In genomic region chrX:63932907-63933306, GRCh38 we compare ENCODE assay signal across 35 cellular contexts.
DNase-seq lines count a peak whose midpoint lies in the region; ATAC-seq, FAIRE-seq and TF ChIP-seq lines count a peak whose summit lies in the region.
"Had no signal": no experiment of that assay in that cellular context is flagged by ENCODE, and none has a peak within 500 bp of the region (broad histone marks: within the 10 kb centered on the region; RNA-seq: fewer than 3 reads in every experiment).

No MANE protein-coding gene starts in this region.

- 99% methylated on average over 10 of the region's 10 CpGs; no CpG with 5 or more reads in 1 of the 2 experiments for WGBS in H1 (ENCODE audit: extremely low coverage in 1 of 2, insufficient coverage in 1 of 2, insufficient read length in 1 of 2, insufficient replicate concordance in 2 of 2, low coverage in 1 of 2, low lambda C conversion rate in 2 of 2, missing lambda C conversion rate in 1 of 2), 2 experiments
- no CpG with 5 or more reads among the region's 10 CpGs for WGBS in neuronal stem cell (ENCODE audit: extremely low coverage in 2 of 2, insufficient read length in 2 of 2, insufficient replicate concordance in 1 of 2), 2 donors
- WGBS in spleen, 5 donors, result 87 to 97% (median 92%) methylated on average over 3 to 10 of the region's 10 CpGs

- TF ChIP-seq RAD21 in H1 (IDR thresholded peaks at IDR 0.05 in 1 of 2, conservative IDR thresholded peaks at IDR 0.05 in 1 of 2; ENCODE audit: low read depth in 2 of 2, low read length in 2 of 2), result no peak

- H3K36me3 ChIP-seq in H1 (ENCODE audit: control insufficient read depth in 2 of 4, insufficient read depth in 4 of 4, low read length in 3 of 4), result no peaks in the 10 kb centered on the region
- no peaks in the 10 kb centered on the region for H3K36me3 ChIP-seq in neuronal stem cell (replicated peaks in 1 of 2; ENCODE audit: control insufficient read depth in 2 of 2, insufficient read depth in 2 of 2, low read length in 2 of 2)
- no peaks in the 10 kb centered on the region for H3K36me3 ChIP-seq in spleen
- H3K36me3 ChIP-seq: BE2C; BLaER1; BLaER1 treated with 17β-estradiol and CSF1 and Interleukin-3, amounts not matched to agents 10 nM and 100 nM had no signal

- H3K27me3 Mint-ChIP-seq in nephron progenitor cell (ENCODE audit: low read depth, poor library complexity), result no peaks in the 10 kb centered on the region
- no peaks in the 10 kb centered on the region for H3K27me3 Mint-ChIP-seq in activated T-helper 1 cell treated with anti-CD3 and anti-CD28 coated beads, Interleukin-12 subunit alpha, Interleukin-12 subunit beta, Interleukin-2, Interleukin-4 antibody, amounts not matched to agents 30 ng/mL and 10 ng/mL and 1 ng/mL, durations not matched to agents 14 hours and 24 hours and 36 hours (ENCODE audit: insufficient read depth)
- H3K27me3 Mint-ChIP-seq: B cell; CD4-positive, alpha-beta memory T cell; CD4-positive, alpha-beta T cell; CD4-positive, CD25-positive, alpha-beta regulatory T cell had no signal

- H3K27ac ChIP-seq in H1 (ENCODE audit: low read depth, low read length) (no peak overlapping the region), neuronal stem cell (replicated peaks; ENCODE audit: low read length) (no peak overlapping the region), spleen (no peak overlapping the region)
- H3K27ac ChIP-seq: 22Rv1; A549; BLaER1; BLaER1 treated with 17β-estradiol and CSF1 and Interleukin-3, amounts not matched to agents 10 nM and 100 nM; C4-2B had no signal

- no peak overlapping the region for H2AK5ac ChIP-seq in H1 (ENCODE audit: low read depth, low read length)
- H2AK5ac ChIP-seq in neuronal stem cell (ENCODE audit: low read depth, low read length), result no peak overlapping the region

- H2BK12ac ChIP-seq in H1 (ENCODE audit: low read depth, low read length), result no peak overlapping the region
- no peak overlapping the region for H2BK12ac ChIP-seq in neuronal stem cell (ENCODE audit: low read length)

- no peak for TF ChIP-seq POLR2A in H1 (IDR thresholded peaks at IDR 0.05; ENCODE audit: control extremely low read depth in 1 of 2, low read depth in 2 of 2, low read length in 2 of 2)
- TF ChIP-seq POLR2A in spleen (IDR thresholded peaks at IDR 0.05), result no peak

- H3K4me1 ChIP-seq in H1 (replicated peaks in 1 of 4; ENCODE audit: control insufficient read depth in 3 of 4, insufficient read depth in 4 of 4, low read length in 3 of 4) (peaks cover 0 to 6% (median 0%) of the 10 kb centered on the region in 4 experiments; a peak in 2 of 7 replicates), neuronal stem cell (ENCODE audit: control insufficient read depth in 2 of 2, insufficient read depth in 1 of 2, low read depth in 1 of 2, low read length in 2 of 2) (peaks cover 0 to 2% of the 10 kb centered on the region in 2 donors), spleen (no peaks in the 10 kb centered on the region)
- H3K4me1 ChIP-seq: A549; BE2C; BLaER1; BLaER1 treated with 17β-estradiol and CSF1 and Interleukin-3, amounts not matched to agents 10 nM and 100 nM; Caco-2 had no signal

- peaks cover 5% of the 10 kb centered on the region for H3K4me1 Mint-ChIP-seq in nephron progenitor cell
- no peaks in the 10 kb centered on the region for H3K4me1 Mint-ChIP-seq in activated T-helper 1 cell treated with anti-CD3 and anti-CD28 coated beads, Interleukin-12 subunit alpha, Interleukin-12 subunit beta, Interleukin-2, Interleukin-4 antibody, amounts not matched to agents 30 ng/mL and 10 ng/mL and 1 ng/mL, durations not matched to agents 14 hours and 24 hours and 36 hours (ENCODE audit: low read depth)
- H3K4me1 Mint-ChIP-seq: B cell; CD14-positive monocyte; CD4-positive, alpha-beta memory T cell; CD4-positive, CD25-positive, alpha-beta regulatory T cell; CD8-positive, alpha-beta memory T cell had no signal

- H3K9ac ChIP-seq in H1 (replicated peaks in 1 of 4; ENCODE audit: extremely low read depth in 1 of 4, low read depth in 3 of 4, low read length in 3 of 4), result no peak overlapping the region
- H3K9ac ChIP-seq in neuronal stem cell (ENCODE audit: low read depth, low read length, poor library complexity), result no peak overlapping the region
- H3K9ac ChIP-seq: BLaER1; BLaER1 treated with 17β-estradiol and CSF1 and Interleukin-3, amounts not matched to agents 10 nM and 100 nM had no signal

- H3K18ac ChIP-seq in H1 (ENCODE audit: extremely low read depth, low read length), result no peak overlapping the region
- no peak overlapping the region for H3K18ac ChIP-seq in neuronal stem cell (ENCODE audit: low read length)

- H2AFZ ChIP-seq in H1 (ENCODE audit: low read length) (no peak overlapping the region), neuronal stem cell (ENCODE audit: low read length) (no peak overlapping the region)

- H3K27ac Mint-ChIP-seq in nephron progenitor cell, result no peak overlapping the region
- H3K27ac Mint-ChIP-seq in activated T-helper 1 cell treated with anti-CD3 and anti-CD28 coated beads, Interleukin-12 subunit alpha, Interleukin-12 subunit beta, Interleukin-2, Interleukin-4 antibody, amounts not matched to agents 30 ng/mL and 10 ng/mL and 1 ng/mL, durations not matched to agents 14 hours and 24 hours and 36 hours, result no peak overlapping the region
- H3K27ac Mint-ChIP-seq: B cell; CD14-positive monocyte; CD4-positive, alpha-beta memory T cell; CD4-positive, alpha-beta T cell; CD4-positive, CD25-positive, alpha-beta regulatory T cell; CD8-positive, alpha-beta memory T cell; CD8-positive, alpha-beta T cell had no signal

- H3K23me2 ChIP-seq in H1 (ENCODE audit: low read depth, low read length), result no peaks in the 10 kb centered on the region

- no peaks in the 10 kb centered on the region for H4K20me1 ChIP-seq in H1 (replicated peaks in 1 of 2; ENCODE audit: control insufficient read depth in 1 of 2, insufficient read depth in 2 of 2, low read length in 2 of 2)
- H4K20me1 ChIP-seq: BLaER1; BLaER1 treated with 17β-estradiol and CSF1 and Interleukin-3, amounts not matched to agents 10 nM and 100 nM had no signal

- POLR2A ChIA-PET in H1 (lab: Charles Lee; ENCODE audit: partially characterized antibody), result no interaction called here

- no peak for DNase-seq in H1 (ENCODE audit: low read depth in 1 of 2, low spot score in 2 of 2)
- no peak for DNase-seq in neuronal stem cell (ENCODE audit: low spot score)
- peak; percentile 58 for DNase-seq in spleen
- DNase-seq in nephron progenitor cell, result no peak
- no peak for DNase-seq in activated T-helper 1 cell treated with anti-CD3 and anti-CD28 coated beads, Interleukin-12 subunit alpha, Interleukin-12 subunit beta, Interleukin-2, Interleukin-4 antibody, amounts not matched to agents 30 ng/mL and 10 ng/mL and 1 ng/mL, durations not matched to agents 14 hours and 24 hours and 36 hours (ENCODE audit: low spot score)
- DNase-seq: 8988T; ACHN; AML-193; BE2C; C1 segment of cervical spinal cord; Caco-2; Calu3; CD4-positive, alpha-beta memory T cell; CD4-positive, alpha-beta T cell; CD4-positive, CD25-positive, alpha-beta regulatory T cell; CD8-positive, alpha-beta memory T cell; CD8-positive, alpha-beta T cell; COR-L47; DMS 273 treated with DMSO at 0.1 percent for 48 hours; DMS153; DMS53; DMS79; DMS79 treated with DMSO at 0.1 percent for 48 hours; DND-41; EL had no signal

- no peaks in the 10 kb centered on the region for H3K79me2 ChIP-seq in H1 (ENCODE audit: control insufficient read depth in 1 of 2, insufficient read depth in 2 of 2, low read length in 2 of 2)

- no peak overlapping the region for H2BK5ac ChIP-seq in H1 (ENCODE audit: low read depth, low read length)
- peak overlapping the region; percentile 39 for H2BK5ac ChIP-seq in neuronal stem cell (ENCODE audit: low read length)

- H4K91ac ChIP-seq in H1 (replicated peaks; ENCODE audit: insufficient read length, low read length) (peak overlapping the region; percentile 65), neuronal stem cell (ENCODE audit: low read depth, low read length, poor library complexity) (no peak overlapping the region)

- H3K23ac ChIP-seq in H1 (ENCODE audit: insufficient read length) (no peak overlapping the region), neuronal stem cell (ENCODE audit: low read depth, low read length, poor library complexity) (no peak overlapping the region)

- H3K14ac ChIP-seq in H1 (ENCODE audit: insufficient read length) (no peak overlapping the region), neuronal stem cell (ENCODE audit: low read length) (no peak overlapping the region)

- H3K4me3 Mint-ChIP-seq in nephron progenitor cell, result no peak overlapping the region
- no peak overlapping the region for H3K4me3 Mint-ChIP-seq in activated T-helper 1 cell treated with anti-CD3 and anti-CD28 coated beads, Interleukin-12 subunit alpha, Interleukin-12 subunit beta, Interleukin-2, Interleukin-4 antibody, amounts not matched to agents 30 ng/mL and 10 ng/mL and 1 ng/mL, durations not matched to agents 14 hours and 24 hours and 36 hours
- H3K4me3 Mint-ChIP-seq: B cell; CD14-positive monocyte; CD4-positive, alpha-beta memory T cell; CD4-positive, alpha-beta T cell; CD4-positive, CD25-positive, alpha-beta regulatory T cell; CD8-positive, alpha-beta memory T cell; CD8-positive, alpha-beta T cell had no signal

- H3K79me1 ChIP-seq in H1 (ENCODE audit: low read depth, low read length), result no peaks in the 10 kb centered on the region
- no peaks in the 10 kb centered on the region for H3K79me1 ChIP-seq in neuronal stem cell (ENCODE audit: low read depth, low read length)

- TF ChIP-seq CTCF in H1 (IDR thresholded peaks at IDR 0.05; ENCODE audit: control extremely low read depth in 1 of 3, insufficient read depth in 1 of 3, low read depth in 1 of 3, low read length in 3 of 3) (no peak), spleen (IDR thresholded peaks at IDR 0.05 in 8 of 11, conservative IDR thresholded peaks at IDR 0.05 in 3 of 11) (no peak), nephron progenitor cell (IDR thresholded peaks at IDR 0.05) (no peak)

- H3K9me3 ChIP-seq in H1 (ENCODE audit: insufficient read depth in 2 of 2, low read depth in 1 of 2, low read length in 1 of 2) (no peaks in the 10 kb centered on the region), neuronal stem cell (replicated peaks in 1 of 2; ENCODE audit: control insufficient read depth in 2 of 2, insufficient read depth in 1 of 2, low read depth in 1 of 2, low read length in 2 of 2) (no peaks in the 10 kb centered on the region), spleen (peaks cover 0 to 3% (median 0%) of the 10 kb centered on the region in 8 donors)
- H3K9me3 ChIP-seq: A549, BE2C, Caco-2 had no signal

- TF ChIP-seq EP300 in H1 (IDR thresholded peaks at IDR 0.05; ENCODE audit: borderline replicate concordance in 1 of 2, low read depth in 2 of 2, low read length in 2 of 2), result no peak

- no peak overlapping the region; the same call in 1 of the 2 replicates for H4K8ac ChIP-seq in H1 (ENCODE audit: extremely low read depth, insufficient read depth, low read length)
- H4K8ac ChIP-seq in neuronal stem cell (ENCODE audit: low read depth, low read length), result no peak overlapping the region

- FAIRE-seq in H1 (lab: Jason Lieb, UNC), result no peak
- FAIRE-seq: A204.1, A549, D721Med had no signal

- no peak overlapping the region for H3K4me3 ChIP-seq in H1 (ENCODE audit: extremely low read depth in 1 of 4, insufficient read depth in 2 of 4, low read depth in 3 of 4, low read length in 4 of 4)
- H3K4me3 ChIP-seq in neuronal stem cell (ENCODE audit: low read length in 2 of 2), result no peak overlapping the region
- no peak overlapping the region for H3K4me3 ChIP-seq in spleen
- H3K4me3 ChIP-seq: A549; BLaER1; BLaER1 treated with 17β-estradiol and CSF1 and Interleukin-3, amounts not matched to agents 10 nM and 100 nM had no signal

- H3K27me3 ChIP-seq in H1 (replicated peaks in 1 of 4; ENCODE audit: control insufficient read depth in 3 of 4, extremely low read depth in 1 of 4, insufficient read depth in 3 of 4, low read length in 3 of 4) (no peaks in the 10 kb centered on the region), neuronal stem cell (ENCODE audit: control insufficient read depth in 3 of 3, insufficient read depth in 3 of 3, low read depth in 1 of 3, low read length in 3 of 3) (no peaks in the 10 kb centered on the region), spleen (replicated peaks in 1 of 7) (no peaks in the 10 kb centered on the region)
- H3K27me3 ChIP-seq: BE2C, BLaER1 had no signal

- no peak for ATAC-seq in GM18907 (IDR thresholded peaks at IDR 0.05; ENCODE audit: unreplicated experiment)
- ATAC-seq: A549; CD8-positive, alpha-beta T cell had no signal

- H3K4me2 ChIP-seq in H1 (ENCODE audit: insufficient read depth in 1 of 2, low read depth in 2 of 2, low read length in 2 of 2) (no peak overlapping the region), neuronal stem cell (ENCODE audit: insufficient read depth, low read length, poor library complexity, severe bottlenecking) (no peak overlapping the region)
- H3K4me2 ChIP-seq: A549; BLaER1; BLaER1 treated with 17β-estradiol and CSF1 and Interleukin-3, amounts not matched to agents 10 nM and 100 nM had no signal

- no peak overlapping the region for H3K4ac ChIP-seq in H1 (replicated peaks; ENCODE audit: insufficient read length, low read depth, low read length)
- no peak overlapping the region for H3K4ac ChIP-seq in neuronal stem cell (ENCODE audit: low read length)

- CTCF ChIA-PET in H1 (lab: Charles Lee; ENCODE audit: partially characterized antibody), result interaction anchor here (0.5 to 2.1 kb wide), 5 partner anchors 10 to 317 kb away, joined by 3 to 9 read pairs (median 3); partner anchors contain the start of gene AMER1

- peaks cover 41% of the 10 kb centered on the region for H3K9me3 Mint-ChIP-seq in nephron progenitor cell
- H3K9me3 Mint-ChIP-seq in activated T-helper 1 cell treated with anti-CD3 and anti-CD28 coated beads, Interleukin-12 subunit alpha, Interleukin-12 subunit beta, Interleukin-2, Interleukin-4 antibody, amounts not matched to agents 30 ng/mL and 10 ng/mL and 1 ng/mL, durations not matched to agents 14 hours and 24 hours and 36 hours, result peaks cover 9% of the 10 kb centered on the region
- H3K9me3 Mint-ChIP-seq: CD8-positive, alpha-beta T cell had no signal

- H4K5ac ChIP-seq in H1 (ENCODE audit: insufficient read length, low read depth, low read length), result no peak overlapping the region

- H2BK15ac ChIP-seq in H1 (ENCODE audit: low read length) (no peak overlapping the region), neuronal stem cell (ENCODE audit: low read length) (no peak overlapping the region)

- H2BK120ac ChIP-seq in H1 (replicated peaks; ENCODE audit: low read depth, low read length) (no peak overlapping the region), neuronal stem cell (ENCODE audit: low read depth, low read length) (no peak overlapping the region)

- intact Hi-C loops in spleen (cut with DNase I; ENCODE audit: low total_unique reads), result no loop called here
- intact Hi-C loops in activated T-helper 1 cell treated with anti-CD3 and anti-CD28 coated beads, Interleukin-12 subunit alpha, Interleukin-12 subunit beta, Interleukin-2, Interleukin-4 antibody, amounts not matched to agents 30 ng/mL and 10 ng/mL and 1 ng/mL, durations not matched to agents 14 hours and 24 hours and 36 hours (cut with micrococcal nuclease), result no loop called here

- no peak overlapping the region for H2BK20ac ChIP-seq in H1 (ENCODE audit: low read length)

- no peaks in the 10 kb centered on the region for H3K36me3 Mint-ChIP-seq in nephron progenitor cell (ENCODE audit: low read depth)
- H3K36me3 Mint-ChIP-seq in activated T-helper 1 cell treated with anti-CD3 and anti-CD28 coated beads, Interleukin-12 subunit alpha, Interleukin-12 subunit beta, Interleukin-2, Interleukin-4 antibody, amounts not matched to agents 30 ng/mL and 10 ng/mL and 1 ng/mL, durations not matched to agents 14 hours and 24 hours and 36 hours (ENCODE audit: low read depth), result no peaks in the 10 kb centered on the region
- H3K36me3 Mint-ChIP-seq: CD14-positive monocyte; CD4-positive, alpha-beta memory T cell; CD4-positive, CD25-positive, alpha-beta regulatory T cell; CD8-positive, alpha-beta memory T cell; CD8-positive, alpha-beta T cell had no signal

- H3K56ac ChIP-seq in H1 (replicated peaks; ENCODE audit: insufficient read length, low read depth, low read length), result no peak overlapping the region
